Comparison of ENCODE assay signal across 23 cellular contexts in the genomic region with DNA sequence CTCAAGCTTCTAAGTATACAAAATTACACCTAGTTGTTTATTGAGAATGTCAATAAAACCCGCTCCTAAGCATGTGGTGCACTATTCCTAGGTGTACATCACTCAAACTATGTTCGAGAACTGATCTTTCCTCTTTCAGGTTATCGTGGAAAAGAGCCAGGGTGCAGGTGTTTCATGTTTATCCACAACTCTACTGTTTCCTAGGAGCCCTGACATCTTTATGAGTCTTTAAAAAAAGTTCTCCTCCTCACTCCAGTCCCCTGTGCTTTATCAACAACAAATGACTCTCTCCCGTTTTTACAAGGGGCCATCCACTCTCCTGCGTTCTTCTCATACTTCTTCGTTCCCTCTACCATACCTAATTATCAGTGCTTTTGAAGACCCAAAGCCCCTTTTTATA.
DNase-seq lines count a peak whose midpoint lies in the region; ATAC-seq and TF ChIP-seq lines count a peak whose summit lies in the region.
"Had no signal": no experiment of that assay in that cellular context is flagged by ENCODE, and none has a peak within 500 bp of the region (broad histone marks: within the 10 kb centered on the region; RNA-seq: fewer than 3 reads in every experiment).

No MANE protein-coding gene starts in this region.

- no peaks in the 10 kb centered on the region for H3K9me3 Mint-ChIP-seq in T-helper 2 cell treated with Interferon-gamma antibody and Interleukin-4, amounts not matched to agents 5 μg/mL and 100 μg/mL, for 36 hours
- H3K9me3 Mint-ChIP-seq: CD14-positive monocyte; CD4-positive, alpha-beta T cell; CD8-positive, alpha-beta memory T cell had no signal

- peak; percentile 18 for ATAC-seq in mucosa of descending colon
- ATAC-seq: A549, GM12878 had no signal

- peaks cover 8% of the 10 kb centered on the region for H3K27me3 Mint-ChIP-seq in T-helper 2 cell treated with Interferon-gamma antibody and Interleukin-4, amounts not matched to agents 5 μg/mL and 100 μg/mL, for 36 hours (ENCODE audit: low read depth)

- H3K36me3 ChIP-seq in mucosa of descending colon (ENCODE audit: low read depth) = no peaks in the 10 kb centered on the region
- no peaks in the 10 kb centered on the region for H3K36me3 ChIP-seq in sigmoid colon
- H3K36me3 ChIP-seq: BE2C; BLaER1 treated with 17β-estradiol and CSF1 and Interleukin-3, amounts not matched to agents 10 nM and 100 nM had no signal

- no peak overlapping the region for H3K27ac Mint-ChIP-seq in T-helper 2 cell treated with Interferon-gamma antibody and Interleukin-4, amounts not matched to agents 5 μg/mL and 100 μg/mL, for 36 hours
- H3K27ac Mint-ChIP-seq: CD4-positive, alpha-beta T cell; CD8-positive, alpha-beta memory T cell had no signal

- H3K27ac ChIP-seq in sigmoid colon = peak overlapping the region in 1 of 4 donors; percentile 27
- H3K27ac ChIP-seq: BLaER1 treated with 17β-estradiol and CSF1 and Interleukin-3, amounts not matched to agents 10 nM and 100 nM; GM23248 had no signal

- no peaks in the 10 kb centered on the region for H3K36me3 Mint-ChIP-seq in T-helper 2 cell treated with Interferon-gamma antibody and Interleukin-4, amounts not matched to agents 5 μg/mL and 100 μg/mL, for 36 hours (ENCODE audit: low read depth)
- H3K36me3 Mint-ChIP-seq: CD14-positive monocyte had no signal

- H3K4me3 ChIP-seq in mucosa of descending colon (no peak overlapping the region), sigmoid colon (no peak overlapping the region)
- H3K4me3 ChIP-seq: A549; BLaER1 treated with 17β-estradiol and CSF1 and Interleukin-3, amounts not matched to agents 10 nM and 100 nM; GM12878; GM23248 had no signal

- peak in 3 of 4 donors; percentile 12 to 63 (median 47) for TF ChIP-seq EP300 in sigmoid colon (IDR thresholded peaks at IDR 0.05)

- H3K4me3 Mint-ChIP-seq in T-helper 2 cell treated with Interferon-gamma antibody and Interleukin-4, amounts not matched to agents 5 μg/mL and 100 μg/mL, for 36 hours = no peak overlapping the region
- H3K4me3 Mint-ChIP-seq: CD14-positive monocyte; CD4-positive, alpha-beta T cell; CD8-positive, alpha-beta memory T cell had no signal

- H3K27me3 ChIP-seq in sigmoid colon = no peaks in the 10 kb centered on the region
- H3K27me3 ChIP-seq: BE2C; BLaER1 treated with 17β-estradiol and CSF1 and Interleukin-3, amounts not matched to agents 10 nM and 100 nM had no signal

- no peaks in the 10 kb centered on the region for H3K9me3 ChIP-seq in mucosa of descending colon
- no peaks in the 10 kb centered on the region for H3K9me3 ChIP-seq in sigmoid colon
- H3K9me3 ChIP-seq: A549; BE2C; BLaER1 treated with 17β-estradiol and CSF1 and Interleukin-3, amounts not matched to agents 10 nM and 100 nM had no signal

- H3K4me1 ChIP-seq in mucosa of descending colon (ENCODE audit: low read depth) (no peaks in the 10 kb centered on the region), sigmoid colon (peaks cover 0 to 22% (median 14%) of the 10 kb centered on the region in 4 donors)
- H3K4me1 ChIP-seq: BE2C had no signal

- no peak for TF ChIP-seq POLR2A in sigmoid colon (IDR thresholded peaks at IDR 0.05)

- TF ChIP-seq CTCF in mucosa of descending colon (IDR thresholded peaks at IDR 0.05) (no peak), sigmoid colon (IDR thresholded peaks at IDR 0.05) (no peak)

- peaks cover 9% of the 10 kb centered on the region for H3K4me1 Mint-ChIP-seq in T-helper 2 cell treated with Interferon-gamma antibody and Interleukin-4, amounts not matched to agents 5 μg/mL and 100 μg/mL, for 36 hours (ENCODE audit: low read depth)
- H3K4me1 Mint-ChIP-seq: CD8-positive, alpha-beta memory T cell had no signal

- intact Hi-C loops in mucosa of descending colon (cut with DNase I, micrococcal nuclease) (no loop called here), sigmoid colon (cut with DNase I) (no loop called here)

- 19 to 59% methylated on average over 6 of the region's 6 CpGs for WGBS in sigmoid colon, 2 donors

- DNase-seq in NCI-H774 (lab: John Stamatoyannopoulos, UW) (peak; percentile 3), mucosa of descending colon (no peak), sigmoid colon (no peak), NCI-H187 treated with DMSO at 0.1 percent for 48 hours (lab: John Stamatoyannopoulos, UW) (no peak), nucleus accumbens (lab: John Stamatoyannopoulos, UW) (no peak)
- no peak for DNase-seq in T-helper 2 cell treated with Interferon-gamma antibody and Interleukin-4, amounts not matched to agents 5 μg/mL and 100 μg/mL, for 36 hours (ENCODE audit: low spot score)
- DNase-seq: 8988T; ACHN; AML-193; BE2C; CD4-positive, alpha-beta T cell; CD8-positive, alpha-beta memory T cell; DMS 273 treated with DMSO at 0.1 percent for 48 hours; DMS79; EL; GDM1; GM23248; H7; HCEC 1CT had no signal
